Comparison of ENCODE assay signal across 18 cellular contexts in genomic region chr12:127785936-127786335, GRCh38.
A peak's percentile ranks its signal among the peaks of the same experiment; 100 is the strongest.
DNase-seq lines count a peak whose midpoint lies in the region; ATAC-seq and TF ChIP-seq lines count a peak whose summit lies in the region.
"Had no signal": no experiment of that assay in that cellular context is flagged by ENCODE, and none has a peak within 500 bp of the region (broad histone marks: within the 10 kb centered on the region; RNA-seq: fewer than 3 reads in every experiment).

No MANE protein-coding gene starts in this region.

- H3K36me3 ChIP-seq in neural progenitor cell (no peaks in the 10 kb centered on the region), SK-N-SH (replicated peaks in 1 of 2; ENCODE audit: control insufficient read depth in 1 of 2, insufficient read depth in 2 of 2, low read length in 1 of 2) (no peaks in the 10 kb centered on the region)
- H3K36me3 ChIP-seq: BE2C, HAP-1, SJSA1 had no signal

- H3K9ac ChIP-seq in neural progenitor cell, result no peak overlapping the region
- no peak overlapping the region for H3K9ac ChIP-seq in SK-N-SH

- no peak overlapping the region for H3K4me2 ChIP-seq in neural progenitor cell
- H3K4me2 ChIP-seq in SK-N-SH, result no peak overlapping the region

- H3K27ac ChIP-seq in dorsolateral prefrontal cortex (peak overlapping the region in 42 of 59 donors; percentile 4 to 83 (median 60)), neural progenitor cell (no peak overlapping the region), SK-N-SH (ENCODE audit: low read depth in 2 of 2, low read length in 1 of 2) (no peak overlapping the region)
- H3K27ac ChIP-seq: SJSA1 had no signal

- H3K4me1 ChIP-seq in neural progenitor cell, result peaks cover 6% of the 10 kb centered on the region
- no peaks in the 10 kb centered on the region for H3K4me1 ChIP-seq in SK-N-SH (ENCODE audit: control insufficient read depth in 1 of 2, insufficient read depth in 2 of 2, low read depth in 1 of 2, low read length in 1 of 2)
- H3K4me1 ChIP-seq: BE2C, HAP-1 had no signal

- H3K9me2 ChIP-seq in SK-N-SH, result no peaks in the 10 kb centered on the region

- DNase-seq in left ventricle myocardium superior (no peak), cardiac septum (ENCODE audit: low spot score) (no peak), dorsolateral prefrontal cortex (no peak), neural progenitor cell (ENCODE audit: low spot score) (no peak), ureter (ENCODE audit: low spot score) (no peak), SK-N-SH (no peak)
- DNase-seq in activated CD4-positive, alpha-beta T cell treated with anti-CD3 and anti-CD28 coated beads for 4 hours, result no peak
- DNase-seq: BE2C; CD4-positive, CD25-positive, alpha-beta regulatory T cell; COR-L47; MM.1S; NCI-H1092 treated with DMSO at 0.1 percent for 48 hours; NCI-H146; NCI-H2029 treated with DMSO at 0.1 percent for 48 hours; NCI-H2171 treated with DMSO at 0.1 percent for 48 hours had no signal

- no peak for TF ChIP-seq EP300 in SK-N-SH (IDR thresholded peaks at IDR 0.05; ENCODE audit: borderline replicate concordance in 1 of 2, low read depth in 1 of 2, low read length in 1 of 2)

- peak overlapping the region; percentile 76 for H3K27ac Mint-ChIP-seq in neural progenitor cell
- H3K27ac Mint-ChIP-seq: CD4-positive, CD25-positive, alpha-beta regulatory T cell had no signal

- WGBS in SK-N-SH (ENCODE audit: low lambda C conversion rate), result 26% methylated on average over 3 of the region's 3 CpGs

- H3K9me3 Mint-ChIP-seq in neural progenitor cell, result no peaks in the 10 kb centered on the region

- H2AFZ ChIP-seq in neural progenitor cell (replicated peaks) (no peak overlapping the region), SK-N-SH (ENCODE audit: low read depth) (no peak overlapping the region)

- TF ChIP-seq RAD21 in SK-N-SH (IDR thresholded peaks at IDR 0.05; ENCODE audit: low read length), result no peak

- no peaks in the 10 kb centered on the region for H3K27me3 ChIP-seq in dorsolateral prefrontal cortex
- H3K27me3 ChIP-seq in neural progenitor cell, result no peaks in the 10 kb centered on the region
- no peaks in the 10 kb centered on the region for H3K27me3 ChIP-seq in SK-N-SH (ENCODE audit: insufficient read depth)
- H3K27me3 ChIP-seq: BE2C, SJSA1 had no signal

- intact Hi-C loops in left ventricle myocardium superior (cut with micrococcal nuclease), result no loop called here
- intact Hi-C loops in cardiac septum (cut with DNase I), result no loop called here
- intact Hi-C loops in dorsolateral prefrontal cortex (cut with DNase I), result no loop called here

- POLR2A ChIA-PET in SK-N-SH (lab: Yijun Ruan, JAX), result no interaction called here

- H4K20me1 ChIP-seq in neural progenitor cell (ENCODE audit: low read depth) (no peaks in the 10 kb centered on the region), SK-N-SH (ENCODE audit: insufficient read depth) (no peaks in the 10 kb centered on the region)

- no peaks in the 10 kb centered on the region for H3K36me3 Mint-ChIP-seq in neural progenitor cell
- H3K36me3 Mint-ChIP-seq: CD4-positive, CD25-positive, alpha-beta regulatory T cell had no signal

- ATAC-seq in left ventricle myocardium superior (peak; percentile 15), HG03175 (IDR thresholded peaks at IDR 0.05; ENCODE audit: unreplicated experiment) (no peak)

- H3K4me3 Mint-ChIP-seq in neural progenitor cell, result no peak overlapping the region
- H3K4me3 Mint-ChIP-seq: CD4-positive, CD25-positive, alpha-beta regulatory T cell had no signal

- no peaks in the 10 kb centered on the region for H3F3A ChIP-seq in neural progenitor cell (ENCODE audit: low read depth)
- no peaks in the 10 kb centered on the region for H3F3A ChIP-seq in SK-N-SH (replicated peaks; ENCODE audit: insufficient read depth)

- no peak for TF ChIP-seq CTCF in dorsolateral prefrontal cortex (IDR thresholded peaks at IDR 0.05 in 54 of 56, conservative IDR thresholded peaks at IDR 0.05 in 2 of 56; ENCODE audit: low read depth in 1 of 56, partially characterized antibody in 56 of 56)
- TF ChIP-seq CTCF in neural progenitor cell (IDR thresholded peaks at IDR 0.05), result no peak
- TF ChIP-seq CTCF in SK-N-SH (IDR thresholded peaks at IDR 0.05), result no peak

- H3K9me3 ChIP-seq in neural progenitor cell (ENCODE audit: low read depth), result no peaks in the 10 kb centered on the region
- H3K9me3 ChIP-seq in SK-N-SH, result no peaks in the 10 kb centered on the region
- H3K9me3 ChIP-seq: HAP-1, SJSA1 had no signal

- peaks cover 23% of the 10 kb centered on the region for H3K4me1 Mint-ChIP-seq in neural progenitor cell
- H3K4me1 Mint-ChIP-seq: CD4-positive, CD25-positive, alpha-beta regulatory T cell had no signal

- peaks cover 4% of the 10 kb centered on the region for H3K27me3 Mint-ChIP-seq in neural progenitor cell (ENCODE audit: insufficient read depth, low read depth)
- H3K27me3 Mint-ChIP-seq: CD4-positive, CD25-positive, alpha-beta regulatory T cell had no signal

- H3K79me2 ChIP-seq in neural progenitor cell (ENCODE audit: low read depth) (no peaks in the 10 kb centered on the region), SK-N-SH (ENCODE audit: insufficient read depth) (no peaks in the 10 kb centered on the region)

- H3K4me3 ChIP-seq in dorsolateral prefrontal cortex (no peak overlapping the region), neural progenitor cell (no peak overlapping the region), SK-N-SH (ENCODE audit: low read depth in 2 of 2, low read length in 1 of 2) (no peak overlapping the region)
- H3K4me3 ChIP-seq: HAP-1, SJSA1 had no signal

- CTCF ChIA-PET in SK-N-SH (lab: Yijun Ruan, JAX), result interaction anchor here (1.0 kb wide), 1 partner anchor 19 kb away, joined by 3 read pairs; no protein-coding TSS in a partner anchor

TF ChIP-seq in SK-N-SH, 30 proteins besides CTCF, POLR2A, EP300 and RAD21 (continues in another document):
- TF ChIP-seq EZH2phosphoT487 (IDR thresholded peaks at IDR 0.05; ENCODE audit: borderline replicate concordance, low read depth) (no peak), FOXJ3 (CRISPR knock-in tag; IDR thresholded peaks at IDR 0.05) (no peak), ZBTB33 (IDR thresholded peaks at IDR 0.05; ENCODE audit: borderline replicate concordance, low read depth) (no peak), FOXM1 (IDR thresholded peaks at IDR 0.05; ENCODE audit: low read depth) (no peak), GATA2 (CRISPR knock-in tag; IDR thresholded peaks at IDR 0.05) (no peak)
- TF ChIP-seq, protein P1, sequence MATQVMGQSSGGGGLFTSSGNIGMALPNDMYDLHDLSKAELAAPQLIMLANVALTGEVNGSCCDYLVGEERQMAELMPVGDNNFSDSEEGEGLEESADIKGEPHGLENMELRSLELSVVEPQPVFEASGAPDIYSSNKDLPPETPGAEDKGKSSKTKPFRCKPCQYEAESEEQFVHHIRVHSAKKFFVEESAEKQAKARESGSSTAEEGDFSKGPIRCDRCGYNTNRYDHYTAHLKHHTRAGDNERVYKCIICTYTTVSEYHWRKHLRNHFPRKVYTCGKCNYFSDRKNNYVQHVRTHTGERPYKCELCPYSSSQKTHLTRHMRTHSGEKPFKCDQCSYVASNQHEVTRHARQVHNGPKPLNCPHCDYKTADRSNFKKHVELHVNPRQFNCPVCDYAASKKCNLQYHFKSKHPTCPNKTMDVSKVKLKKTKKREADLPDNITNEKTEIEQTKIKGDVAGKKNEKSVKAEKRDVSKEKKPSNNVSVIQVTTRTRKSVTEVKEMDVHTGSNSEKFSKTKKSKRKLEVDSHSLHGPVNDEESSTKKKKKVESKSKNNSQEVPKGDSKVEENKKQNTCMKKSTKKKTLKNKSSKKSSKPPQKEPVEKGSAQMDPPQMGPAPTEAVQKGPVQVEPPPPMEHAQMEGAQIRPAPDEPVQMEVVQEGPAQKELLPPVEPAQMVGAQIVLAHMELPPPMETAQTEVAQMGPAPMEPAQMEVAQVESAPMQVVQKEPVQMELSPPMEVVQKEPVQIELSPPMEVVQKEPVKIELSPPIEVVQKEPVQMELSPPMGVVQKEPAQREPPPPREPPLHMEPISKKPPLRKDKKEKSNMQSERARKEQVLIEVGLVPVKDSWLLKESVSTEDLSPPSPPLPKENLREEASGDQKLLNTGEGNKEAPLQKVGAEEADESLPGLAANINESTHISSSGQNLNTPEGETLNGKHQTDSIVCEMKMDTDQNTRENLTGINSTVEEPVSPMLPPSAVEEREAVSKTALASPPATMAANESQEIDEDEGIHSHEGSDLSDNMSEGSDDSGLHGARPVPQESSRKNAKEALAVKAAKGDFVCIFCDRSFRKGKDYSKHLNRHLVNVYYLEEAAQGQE (IDR thresholded peaks at IDR 0.05; ENCODE audit: low read depth, low read length), result no peak
- TF ChIP-seq, protein P2, sequence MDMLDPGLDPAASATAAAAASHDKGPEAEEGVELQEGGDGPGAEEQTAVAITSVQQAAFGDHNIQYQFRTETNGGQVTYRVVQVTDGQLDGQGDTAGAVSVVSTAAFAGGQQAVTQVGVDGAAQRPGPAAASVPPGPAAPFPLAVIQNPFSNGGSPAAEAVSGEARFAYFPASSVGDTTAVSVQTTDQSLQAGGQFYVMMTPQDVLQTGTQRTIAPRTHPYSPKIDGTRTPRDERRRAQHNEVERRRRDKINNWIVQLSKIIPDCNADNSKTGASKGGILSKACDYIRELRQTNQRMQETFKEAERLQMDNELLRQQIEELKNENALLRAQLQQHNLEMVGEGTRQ (IDR thresholded peaks at IDR 0.05; ENCODE audit: borderline replicate concordance, low read depth, low read length), result no peak
- TF ChIP-seq, protein P3, sequence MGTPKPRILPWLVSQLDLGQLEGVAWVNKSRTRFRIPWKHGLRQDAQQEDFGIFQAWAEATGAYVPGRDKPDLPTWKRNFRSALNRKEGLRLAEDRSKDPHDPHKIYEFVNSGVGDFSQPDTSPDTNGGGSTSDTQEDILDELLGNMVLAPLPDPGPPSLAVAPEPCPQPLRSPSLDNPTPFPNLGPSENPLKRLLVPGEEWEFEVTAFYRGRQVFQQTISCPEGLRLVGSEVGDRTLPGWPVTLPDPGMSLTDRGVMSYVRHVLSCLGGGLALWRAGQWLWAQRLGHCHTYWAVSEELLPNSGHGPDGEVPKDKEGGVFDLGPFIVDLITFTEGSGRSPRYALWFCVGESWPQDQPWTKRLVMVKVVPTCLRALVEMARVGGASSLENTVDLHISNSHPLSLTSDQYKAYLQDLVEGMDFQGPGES (IDR thresholded peaks at IDR 0.05; ENCODE audit: low read depth, low read length), result no peak

Comparison
In these comparisons a context has a peak if more than half of its experiments do, and no peak if none do; other contexts are left out.
1. H3K27ac ChIP-seq: peak in dorsolateral prefrontal cortex (42 of 59); none in neural progenitor cell (single experiment) and SK-N-SH (0 of 2).